Comparison of ENCODE assay signal across 18 cellular contexts in the genomic region with DNA sequence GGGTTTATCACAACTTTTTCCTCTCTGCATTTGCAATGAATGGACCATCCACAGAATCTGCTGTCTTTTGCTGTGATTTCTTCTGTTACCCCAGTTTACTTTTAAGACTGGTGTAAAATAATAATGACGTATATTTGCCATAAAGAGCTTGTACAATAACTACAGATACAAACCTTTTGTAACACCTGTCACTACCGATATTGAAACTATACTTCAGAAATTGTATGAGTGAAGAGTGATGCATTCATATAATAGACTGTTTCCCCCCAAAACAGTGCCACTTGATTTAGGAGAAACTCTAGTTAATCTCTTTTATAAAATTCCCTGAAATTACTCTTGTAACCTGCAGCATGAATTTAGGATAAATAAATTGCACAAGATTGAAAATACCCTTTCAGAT. TPM values are rescaled to one million over a fixed set of nuclear protein-coding genes. Genes with fewer than 3 reads are reported as not detected.
DNase-seq lines count a peak whose midpoint lies in the region; ATAC-seq, FAIRE-seq and TF ChIP-seq lines count a peak whose summit lies in the region.
"Had no signal": no experiment of that assay in that cellular context is flagged by ENCODE, and none has a peak within 500 bp of the region (broad histone marks: within the 10 kb centered on the region; RNA-seq: fewer than 3 reads in every experiment).

No MANE protein-coding gene starts in this region.

- H3K27ac ChIP-seq in CD8-positive, alpha-beta T cell (ENCODE audit: low read depth, low read length), result no peak overlapping the region
- H3K27ac ChIP-seq in HUES64 (ENCODE audit: low read depth, low read length) (peak overlapping the region; percentile 47; the same call in 1 of the 2 replicates), H1 (ENCODE audit: low read depth, low read length) (no peak overlapping the region), rectal smooth muscle tissue (ENCODE audit: low read depth, low read length) (peak overlapping the region; percentile 56), RWPE1 (no peak overlapping the region)

- H4K5ac ChIP-seq in H1 (ENCODE audit: insufficient read length, low read depth, low read length), result peak overlapping the region; percentile 41

- no peaks in the 10 kb centered on the region for H3K9me3 ChIP-seq in CD8-positive, alpha-beta T cell (ENCODE audit: low read length)
- H3K9me3 ChIP-seq in HUES64 (ENCODE audit: insufficient read depth, low read depth, low read length) (no peaks in the 10 kb centered on the region), H1 (ENCODE audit: insufficient read depth in 2 of 2, low read depth in 1 of 2, low read length in 1 of 2) (no peaks in the 10 kb centered on the region)
- H3K9me3 ChIP-seq: BE2C had no signal

- no peak for TF ChIP-seq CTCF in CD8-positive, alpha-beta T cell (IDR thresholded peaks at IDR 0.05)
- TF ChIP-seq CTCF in H1 (IDR thresholded peaks at IDR 0.05; ENCODE audit: control extremely low read depth in 1 of 3, insufficient read depth in 1 of 3, low read depth in 1 of 3, low read length in 3 of 3) (no peak), RWPE1 (conservative IDR thresholded peaks at IDR 0.05; ENCODE audit: low read depth) (no peak)

- TF ChIP-seq RAD21 in H1 (IDR thresholded peaks at IDR 0.05 in 1 of 2, conservative IDR thresholded peaks at IDR 0.05 in 1 of 2; ENCODE audit: low read depth in 2 of 2, low read length in 2 of 2), result no peak

- H3K9ac ChIP-seq in HUES64 (ENCODE audit: low read depth, low read length) (no peak overlapping the region), H1 (replicated peaks in 1 of 4; ENCODE audit: extremely low read depth in 1 of 4, low read depth in 3 of 4, low read length in 3 of 4) (no peak overlapping the region), rectal smooth muscle tissue (ENCODE audit: low read length) (no peak overlapping the region)

- no peak overlapping the region for H2AFZ ChIP-seq in H1 (ENCODE audit: low read length)

- no peak overlapping the region for H2BK120ac ChIP-seq in H1 (replicated peaks; ENCODE audit: low read depth, low read length)

- peaks cover 4% of the 10 kb centered on the region for H3K4me1 Mint-ChIP-seq in CD8-positive, alpha-beta T cell (ENCODE audit: low read depth)

- no peak overlapping the region for H3K4me2 ChIP-seq in H1 (ENCODE audit: insufficient read depth in 1 of 2, low read depth in 2 of 2, low read length in 2 of 2)

- no peak overlapping the region for H3K4ac ChIP-seq in H1 (replicated peaks; ENCODE audit: insufficient read length, low read depth, low read length)

- H4K20me1 ChIP-seq in H1 (replicated peaks in 1 of 2; ENCODE audit: control insufficient read depth in 1 of 2, insufficient read depth in 2 of 2, low read length in 2 of 2), result no peaks in the 10 kb centered on the region

- POLR2A ChIA-PET in CD8-positive, alpha-beta T cell (lab: Charles Lee), result no interaction called here
- POLR2A ChIA-PET in H1 (lab: Charles Lee; ENCODE audit: partially characterized antibody) (interaction anchor here (2.0 to 39.1 kb wide), 3 partner anchors 15 to 27 kb away, joined by 7 to 1024 read pairs (median 496); partner anchors contain the start of gene PIM1), RWPE1 (lab: Yijun Ruan, JAX; ENCODE audit: low non-redundant PET) (no interaction called here)

- WGBS in HUES64, result no CpG with 5 or more reads among the region's 2 CpGs
- WGBS in H1 (ENCODE audit: extremely low coverage in 1 of 2, insufficient coverage in 1 of 2, insufficient read length in 1 of 2, insufficient replicate concordance in 2 of 2, low coverage in 1 of 2, low lambda C conversion rate in 2 of 2, missing lambda C conversion rate in 1 of 2), 2 experiments, result 87% methylated on average over 2 of the region's 2 CpGs; no CpG with 5 or more reads in 1 of the 2 experiments

- FAIRE-seq in H1 (lab: Jason Lieb, UNC), result no peak
- FAIRE-seq: colon had no signal

- no peak overlapping the region for H3K14ac ChIP-seq in H1 (ENCODE audit: insufficient read length)

- H3K27ac Mint-ChIP-seq in CD8-positive, alpha-beta T cell, result peak overlapping the region; percentile 25
- H3K27ac Mint-ChIP-seq: activated naive CD8-positive, alpha-beta T cell treated with anti-CD3 and anti-CD28 coated beads, Interleukin-2, amount 50 U/mL, for 24 hours; IgD-negative memory B cell had no signal

- no peak overlapping the region; the same call in 1 of the 2 replicates for H2BK5ac ChIP-seq in H1 (ENCODE audit: low read depth, low read length)

- intact Hi-C loops in CD8-positive, alpha-beta T cell (cut with DNase I, micrococcal nuclease), result no loop called here

- no peak overlapping the region for H3K23ac ChIP-seq in H1 (ENCODE audit: insufficient read length)

- H4K91ac ChIP-seq in H1 (replicated peaks; ENCODE audit: insufficient read length, low read length), result no peak overlapping the region

- H3K36me3 ChIP-seq in CD8-positive, alpha-beta T cell (ENCODE audit: insufficient read depth, low read length), result no peaks in the 10 kb centered on the region
- no peaks in the 10 kb centered on the region for H3K36me3 ChIP-seq in HUES64 (ENCODE audit: insufficient read depth, low read length)
- no peaks in the 10 kb centered on the region for H3K36me3 ChIP-seq in H1 (ENCODE audit: control insufficient read depth in 2 of 4, insufficient read depth in 4 of 4, low read length in 3 of 4)
- no peaks in the 10 kb centered on the region for H3K36me3 ChIP-seq in rectal smooth muscle tissue (ENCODE audit: control insufficient read depth, insufficient read depth, low read length)
- H3K36me3 ChIP-seq: BE2C had no signal

- H3K4me1 ChIP-seq in CD8-positive, alpha-beta T cell (ENCODE audit: insufficient read depth, low read length), result no peaks in the 10 kb centered on the region
- H3K4me1 ChIP-seq in HUES64 (ENCODE audit: insufficient read depth, low read length), result peaks cover 50% of the 10 kb centered on the region
- H3K4me1 ChIP-seq in H1 (replicated peaks in 1 of 4; ENCODE audit: control insufficient read depth in 3 of 4, insufficient read depth in 4 of 4, low read length in 3 of 4), result peaks cover 3 to 26% (median 22%) of the 10 kb centered on the region in 4 experiments; a peak in 6 of 7 replicates
- peaks cover 12% of the 10 kb centered on the region for H3K4me1 ChIP-seq in rectal smooth muscle tissue (ENCODE audit: control insufficient read depth, insufficient read depth, low read length)

- no peaks in the 10 kb centered on the region for H3K27me3 Mint-ChIP-seq in CD8-positive, alpha-beta T cell (ENCODE audit: low read depth)
- H3K27me3 Mint-ChIP-seq: activated naive CD8-positive, alpha-beta T cell treated with anti-CD3 and anti-CD28 coated beads, Interleukin-2, amount 50 U/mL, for 24 hours had no signal

- ATAC-seq in CD8-positive, alpha-beta T cell, result no peak
- ATAC-seq: activated naive CD8-positive, alpha-beta T cell treated with anti-CD3 and anti-CD28 coated beads, Interleukin-2, amount 50 U/mL, for 24 hours; left colon had no signal

- H2AK5ac ChIP-seq in H1 (ENCODE audit: low read depth, low read length), result no peak overlapping the region

- no peaks in the 10 kb centered on the region for H3K79me1 ChIP-seq in H1 (ENCODE audit: low read depth, low read length)

- no peak overlapping the region for H2BK20ac ChIP-seq in H1 (ENCODE audit: low read length)

- no peak overlapping the region for H3K4me3 ChIP-seq in CD8-positive, alpha-beta T cell (ENCODE audit: low read depth, low read length)
- H3K4me3 ChIP-seq in HUES64 (ENCODE audit: low read length), result no peak overlapping the region
- H3K4me3 ChIP-seq in H1 (ENCODE audit: extremely low read depth in 1 of 4, insufficient read depth in 2 of 4, low read depth in 3 of 4, low read length in 4 of 4), result no peak overlapping the region
- H3K4me3 ChIP-seq in rectal smooth muscle tissue (ENCODE audit: low read length), result no peak overlapping the region

- no peak overlapping the region for H3K56ac ChIP-seq in H1 (replicated peaks; ENCODE audit: insufficient read length, low read depth, low read length)

- H3K4me3 Mint-ChIP-seq in CD8-positive, alpha-beta T cell, result no peak overlapping the region
- H3K4me3 Mint-ChIP-seq: activated naive CD8-positive, alpha-beta T cell treated with anti-CD3 and anti-CD28 coated beads, Interleukin-2, amount 50 U/mL, for 24 hours; neural crest cell had no signal

- no peak overlapping the region for H3K18ac ChIP-seq in H1 (ENCODE audit: extremely low read depth, low read length)

- no peaks in the 10 kb centered on the region for H3K79me2 ChIP-seq in H1 (ENCODE audit: control insufficient read depth in 1 of 2, insufficient read depth in 2 of 2, low read length in 2 of 2)

- no peak overlapping the region for H4K8ac ChIP-seq in H1 (ENCODE audit: extremely low read depth, insufficient read depth, low read length)

- H3K27me3 ChIP-seq in CD8-positive, alpha-beta T cell (ENCODE audit: insufficient read depth, low read length), result no peaks in the 10 kb centered on the region
- H3K27me3 ChIP-seq in HUES64 (ENCODE audit: insufficient read depth, low read length), result no peaks in the 10 kb centered on the region
- no peaks in the 10 kb centered on the region for H3K27me3 ChIP-seq in H1 (replicated peaks in 1 of 4; ENCODE audit: control insufficient read depth in 3 of 4, extremely low read depth in 1 of 4, insufficient read depth in 3 of 4, low read length in 3 of 4)
- H3K27me3 ChIP-seq in rectal smooth muscle tissue (ENCODE audit: control insufficient read depth, insufficient read depth, low read length), result no peaks in the 10 kb centered on the region
- H3K27me3 ChIP-seq: BE2C had no signal

- no peaks in the 10 kb centered on the region for H3K9me3 Mint-ChIP-seq in CD8-positive, alpha-beta T cell
- H3K9me3 Mint-ChIP-seq: activated naive CD8-positive, alpha-beta T cell treated with anti-CD3 and anti-CD28 coated beads, Interleukin-2, amount 50 U/mL, for 24 hours; IgD-negative memory B cell; neural crest cell had no signal

- DNase-seq in CD8-positive, alpha-beta T cell, result no peak
- DNase-seq in H1 (ENCODE audit: low read depth in 1 of 2, low spot score in 2 of 2) (no peak), GM19238 (ENCODE audit: insufficient read length, low spot score) (no peak), RWPE1 (ENCODE audit: low spot score) (no peak), AG08396 (ENCODE audit: low spot score) (no peak)
- no peak for DNase-seq in stimulated activated CD4-positive, alpha-beta T cell treated with anti-CD3 and anti-CD28 coated beads, Interleukin-12 subunit alpha, Interleukin-12 subunit beta, amount 100 ng/mL, for 4 hours
- DNase-seq: activated naive CD8-positive, alpha-beta T cell treated with anti-CD3 and anti-CD28 coated beads, Interleukin-2, amount 50 U/mL, for 24 hours; DMS79; left colon; OCI-M1; substantia nigra; SW 1271 had no signal

- TF ChIP-seq EP300 in H1 (IDR thresholded peaks at IDR 0.05; ENCODE audit: borderline replicate concordance in 1 of 2, low read depth in 2 of 2, low read length in 2 of 2), result no peak

- no peak overlapping the region for H2BK15ac ChIP-seq in H1 (ENCODE audit: low read length)

- peaks cover 5% of the 10 kb centered on the region for H3K23me2 ChIP-seq in H1 (ENCODE audit: low read depth, low read length)

- no peak for TF ChIP-seq POLR2A in H1 (IDR thresholded peaks at IDR 0.05; ENCODE audit: control extremely low read depth in 1 of 2, low read depth in 2 of 2, low read length in 2 of 2)

- H2BK12ac ChIP-seq in H1 (ENCODE audit: low read depth, low read length), result no peak overlapping the region

- no peaks in the 10 kb centered on the region for H3K36me3 Mint-ChIP-seq in CD8-positive, alpha-beta T cell

- CTCF ChIA-PET in CD8-positive, alpha-beta T cell (lab: Charles Lee), result no interaction called here
- CTCF ChIA-PET in H1 (lab: Charles Lee; ENCODE audit: partially characterized antibody) (interaction anchor here (1.0 to 2.3 kb wide), 6 partner anchors 9 to 126 kb away, joined by 3 to 7 read pairs (median 3); no protein-coding TSS in a partner anchor), RWPE1 (lab: Yijun Ruan, JAX) (no interaction called here)

RNA-seq across cellular contexts. Expression of gene PIM1, which starts 26.4 kb away (rescaled TPM):
- 100 to 1,000 TPM; 125 TPM for total RNA-seq in CD8-positive, alpha-beta T cell
- 34.5 TPM for polyA plus RNA-seq in HUES64 (2013, experiment 1 of 2)
- polyA plus RNA-seq in HUES64 (2013, experiment 2 of 2), result 40.9 TPM
- 94.1 and 94.9 TPM in 2 replicates for total RNA-seq in H1 (2021; fragmentation: NEBNext Ultra II Directional; extraction: Animal tissue kit (Norgen Biotek cat#: 25700))
- polyA plus RNA-seq in H1 (2011; rRNA removed), result 25.5 and 42.7 TPM in 2 replicates
- 37.3 TPM for polyA plus RNA-seq in H1 (2011; cell fraction: cytosol; rRNA removed)
- 72.2 TPM for polyA plus RNA-seq in H1 (2011; cell fraction: nucleus; rRNA removed)
- 46.3 to 53.0 TPM (median 51.3 TPM) in 4 replicates for polyA plus RNA-seq in H1 (2012, experiment 1 of 2)
- polyA plus RNA-seq in H1 (2012, experiment 2 of 2), result 57.3 TPM
- 57.8 TPM for polyA plus RNA-seq in H1 (2013, experiment 1 of 2)
- 62.4 TPM for polyA plus RNA-seq in H1 (2013, experiment 2 of 2)
- 39.5 and 58.4 TPM in 2 replicates for polyA minus RNA-seq in H1 (2011; rRNA and poly(A)+ RNA removed)
- 29.6 TPM for polyA minus RNA-seq in H1 (2011; cell fraction: cytosol; rRNA and poly(A)+ RNA removed)
- 30.4 TPM for polyA minus RNA-seq in H1 (2011; cell fraction: nucleus; rRNA and poly(A)+ RNA removed)

Comparison
In these comparisons a context has a peak if more than half of its experiments do, and no peak if none do; other contexts are left out.
1. H3K27ac ChIP-seq: peak in HUES64 (single experiment) and rectal smooth muscle tissue (single experiment); none in CD8-positive, alpha-beta T cell (single experiment), H1 (single experiment) and RWPE1 (single experiment).